In genomic region chr15:81001180-81002003, GRCh38 we compare ENCODE assay signal across 8 cellular contexts. TPM values are rescaled to one million over a fixed set of nuclear protein-coding genes. Genes with fewer than 3 reads are reported as not detected.
DNase-seq lines count a peak whose midpoint lies in the region; ATAC-seq and TF ChIP-seq lines count a peak whose summit lies in the region.

No MANE protein-coding gene starts in this region.

- H3K4me1 Mint-ChIP-seq in activated naive CD8-positive, alpha-beta T cell treated with anti-CD3 and anti-CD28 coated beads for 36 hours, result peaks cover 36% of the 10 kb centered on the region

- H3K4me3 ChIP-seq in BE2C (ENCODE audit: low read depth, low read length) (peak overlapping the region; percentile 83), heart left ventricle (peak overlapping the region; percentile 57 to 98 (median 90))

- no peaks in the 10 kb centered on the region for H3K27me3 Mint-ChIP-seq in activated naive CD8-positive, alpha-beta T cell treated with anti-CD3 and anti-CD28 coated beads for 36 hours

- DNase-seq in BE2C (peak; percentile 70), heart left ventricle (peak; percentile 75 to 84 (median 78)), posterior cingulate gyrus (peak in 7 of 10 donors; percentile 25 to 92 (median 54)), NCI-H1436 treated with DMSO at 0.1 percent for 48 hours (lab: John Stamatoyannopoulos, UW) (no peak)
- peak; percentile 62 for DNase-seq in activated naive CD8-positive, alpha-beta T cell treated with anti-CD3 and anti-CD28 coated beads for 36 hours

- peak; percentile 25 for TF ChIP-seq POLR2A in Raji (IDR thresholded peaks at IDR 0.05; ENCODE audit: insufficient read depth, low read depth, low read length)
- peak in 1 of 2 donors; percentile 18 for TF ChIP-seq POLR2A in heart left ventricle (IDR thresholded peaks at IDR 0.05)

- H3K9me3 Mint-ChIP-seq in activated naive CD8-positive, alpha-beta T cell treated with anti-CD3 and anti-CD28 coated beads for 36 hours, result no peaks in the 10 kb centered on the region

- H3K27me3 ChIP-seq in BE2C (no peaks in the 10 kb centered on the region), heart left ventricle (peaks cover 0 to 7% (median 0%) of the 10 kb centered on the region in 9 donors)

- H3K4me1 ChIP-seq in BE2C, result no peaks in the 10 kb centered on the region
- peaks cover 5 to 62% (median 41%) of the 10 kb centered on the region in 12 donors for H3K4me1 ChIP-seq in heart left ventricle

- peak overlapping the region; percentile 88 to 100 (median 99) for H3K27ac ChIP-seq in heart left ventricle

- H3K4me3 Mint-ChIP-seq in activated naive CD8-positive, alpha-beta T cell treated with anti-CD3 and anti-CD28 coated beads for 36 hours, result peak overlapping the region; percentile 90

- peaks cover 28% of the 10 kb centered on the region for H3K36me3 Mint-ChIP-seq in activated naive CD8-positive, alpha-beta T cell treated with anti-CD3 and anti-CD28 coated beads for 36 hours

- intact Hi-C loops in heart left ventricle (cut with DNase I), result loop anchor here in 9 of 10 donors (2.0 to 10.0 kb wide), 5 partner anchors 36 to 103 kb away; no protein-coding TSS in a partner anchor
- intact Hi-C loops in posterior cingulate gyrus (cut with DNase I), result no loop called here

- H3K36me3 ChIP-seq in BE2C, result peaks cover 5% of the 10 kb centered on the region
- peaks cover 0 to 25% (median 8%) of the 10 kb centered on the region in 9 donors for H3K36me3 ChIP-seq in heart left ventricle

- H3K9me3 ChIP-seq in BE2C (no peaks in the 10 kb centered on the region), heart left ventricle (peaks cover 0 to 3% (median 0%) of the 10 kb centered on the region in 12 donors)

- TF ChIP-seq CTCF in BE2C (IDR thresholded peaks at IDR 0.05; ENCODE audit: low read depth, low read length) (no peak), heart left ventricle (IDR thresholded peaks at IDR 0.05) (no peak)

- H3K27ac Mint-ChIP-seq in activated naive CD8-positive, alpha-beta T cell treated with anti-CD3 and anti-CD28 coated beads for 36 hours, result peak overlapping the region; percentile 96

- 0 to 1% (median 0%) methylated on average over 45 to 108 of the region's 108 CpGs for WGBS in heart left ventricle, 4 donors

- ATAC-seq in GM18907 (IDR thresholded peaks at IDR 0.05; ENCODE audit: unreplicated experiment) (peak; percentile 48), HG03103 (IDR thresholded peaks at IDR 0.05; ENCODE audit: low read depth, unreplicated experiment) (peak; percentile 24), heart left ventricle (peak in 3 of 4 donors; percentile 49 to 66 (median 51))

RNA-seq across cellular contexts. Expression of gene TLNRD1, which starts 0.7 kb away (rescaled TPM):
- 12.3 TPM for polyA plus RNA-seq in BE2C (2012; ENCODE audit: insufficient read depth, insufficient read length, low read depth)
- total RNA-seq in activated naive CD8-positive, alpha-beta T cell treated with anti-CD3 and anti-CD28 coated beads for 36 hours, result 10 to 100 TPM; 28.2 to 29.9 TPM
- total RNA-seq in heart left ventricle, result 10 to 100 TPM in 4 of 9 donors, 1 to 10 TPM in 5; 5.3 to 30.8 (median 8.0) TPM
- 1 to 10 TPM; 3.2 to 7.2 TPM for polyA plus RNA-seq in heart left ventricle

RNA-seq across cellular contexts. Expression of gene MESD, which starts 11.8 kb away (rescaled TPM):
- polyA plus RNA-seq in BE2C (2012; ENCODE audit: insufficient read depth, insufficient read length, low read depth), result 50.1 TPM
- 10 to 100 TPM; 20.7 to 21.0 TPM for total RNA-seq in activated naive CD8-positive, alpha-beta T cell treated with anti-CD3 and anti-CD28 coated beads for 36 hours
- total RNA-seq in heart left ventricle, result 10 to 100 TPM; 11.2 to 19.8 (median 14.8) TPM
- polyA plus RNA-seq in heart left ventricle, result 10 to 100 TPM; 11.5 to 18.3 TPM
